1 cellular context compared by ENCODE assay signal in genomic region chr10:11697718-11698527, GRCh38.
TF ChIP-seq lines count a peak whose summit lies in the region.

No MANE protein-coding gene starts in this region.

TF ChIP-seq in GM12878, 131 proteins besides CTCF, POLR2A, EP300 and RAD21 (continued from another document):
- TF ChIP-seq NFYA (IDR thresholded peaks at IDR 0.05; ENCODE audit: borderline replicate concordance, low read depth, low read length) (no peak), RELB (IDR thresholded peaks at IDR 0.05; ENCODE audit: low read depth) (0 out of 2 replicates have a peak, but pooled peaks have one; percentile 48), JUND (IDR thresholded peaks at IDR 0.05; ENCODE audit: low read depth, low read length) (no peak), YBX1 (IDR thresholded peaks at IDR 0.05) (no peak), MTA2 (IDR thresholded peaks at IDR 0.05; ENCODE audit: low read depth) (peak; percentile 59), BCL3 (IDR thresholded peaks at IDR 0.05; ENCODE audit: borderline replicate concordance, insufficient read depth, low read depth, low read length, poor library complexity, severe bottlenecking) (no peak), POU2F2 (IDR thresholded peaks at IDR 0.05; ENCODE audit: borderline replicate concordance, low read depth, low read length) (0 out of 3 replicates have a peak, but pooled peaks have one; percentile 24), NR2C1 (IDR thresholded peaks at IDR 0.05) (no peak), SMARCA5 (IDR thresholded peaks at IDR 0.05) (peak; percentile 85), SKIL (IDR thresholded peaks at IDR 0.05; ENCODE audit: low read depth, poor library complexity, severe bottlenecking) (no peak), NBN (IDR thresholded peaks at IDR 0.05) (no peak), SUZ12 (IDR thresholded peaks at IDR 0.05; ENCODE audit: unreplicated experiment) (no peak), CREM (IDR thresholded peaks at IDR 0.05; ENCODE audit: low read depth) (no peak), IKZF1 (conservative IDR thresholded peaks at IDR 0.05) (peak; percentile 73), IKZF2 (IDR thresholded peaks at IDR 0.05) (peak; percentile 73 to 78), CEBPZ (IDR thresholded peaks at IDR 0.05; ENCODE audit: low read depth, low read length) (no peak), YY1 (IDR thresholded peaks at IDR 0.05; ENCODE audit: low read depth, low read length) (no peak), FOS (IDR thresholded peaks at IDR 0.05; ENCODE audit: borderline replicate concordance, extremely low read depth, insufficient read length) (no peak), ATF3 (IDR thresholded peaks at IDR 0.05; ENCODE audit: borderline replicate concordance, extremely low read depth, low read depth, low read length) (no peak), NFIC (IDR thresholded peaks at IDR 0.05; ENCODE audit: low read depth, low read length) (no peak), SP1 (IDR thresholded peaks at IDR 0.05; ENCODE audit: low read depth, low read length) (no peak), GATAD2B (conservative IDR thresholded peaks at IDR 0.05; ENCODE audit: low read depth) (0 out of 2 replicates have a peak, but pooled peaks have one; percentile 31), RAD51 (IDR thresholded peaks at IDR 0.05) (no peak), SREBF1 (IDR thresholded peaks at IDR 0.05; ENCODE audit: low read length) (no peak), HDGF (IDR thresholded peaks at IDR 0.05) (no peak), TAF1 (IDR thresholded peaks at IDR 0.05; ENCODE audit: borderline replicate concordance, low read depth, low read length) (no peak), PKNOX1 (IDR thresholded peaks at IDR 0.05) (no peak; the same call in 1 of the 2 replicates), CUX1 (IDR thresholded peaks at IDR 0.05; ENCODE audit: insufficient replicate concordance, low read depth, low read length) (no peak), CBX3 (IDR thresholded peaks at IDR 0.05; ENCODE audit: borderline replicate concordance, low read depth) (no peak), DPF2 (IDR thresholded peaks at IDR 0.05) (peak; percentile 59; the same call in 1 of the 2 replicates)
